8 cellular contexts compared by ENCODE assay signal in the genomic region with DNA sequence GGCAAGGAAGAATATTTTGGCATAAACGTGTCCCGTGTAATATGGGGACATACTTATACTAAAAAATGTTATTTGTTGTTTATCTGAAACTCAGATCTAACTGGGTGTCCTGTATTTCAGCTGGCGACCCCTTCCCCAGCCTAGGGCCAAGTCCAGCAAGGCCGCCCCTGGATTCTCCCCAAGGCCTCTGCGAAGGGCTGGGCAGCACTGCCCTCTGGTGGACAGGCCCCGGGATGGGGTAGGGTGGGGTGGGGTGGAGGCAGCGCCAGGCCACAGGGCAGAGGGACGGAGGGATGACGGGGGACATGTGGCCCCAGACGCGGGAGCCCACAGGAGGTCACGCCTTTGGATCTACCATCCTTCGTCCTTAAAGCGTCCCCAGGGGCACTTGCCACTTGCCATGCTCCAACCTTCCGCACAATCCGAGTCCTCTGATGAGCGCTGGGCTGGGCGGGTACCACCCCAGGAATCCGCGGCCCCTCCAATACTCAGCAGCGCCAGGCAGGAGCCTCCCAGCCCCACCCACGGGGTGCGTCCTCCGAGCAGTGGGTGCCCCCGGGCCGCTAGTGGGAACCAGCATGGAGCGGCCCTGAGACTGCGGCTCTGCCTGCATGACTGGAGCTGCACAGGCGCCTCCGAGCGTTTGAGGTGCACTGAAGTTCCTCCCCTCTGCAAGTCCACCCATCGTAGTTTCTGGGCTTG. TPM values are rescaled to one million over a fixed set of nuclear protein-coding genes. Genes with fewer than 3 reads are reported as not detected.
DNase-seq lines count a peak whose midpoint lies in the region; ATAC-seq and TF ChIP-seq lines count a peak whose summit lies in the region.

No MANE protein-coding gene starts in this region.

- H3K27ac ChIP-seq in brain microvascular endothelial cell (no peak overlapping the region), left lung (peak overlapping the region; percentile 65 to 70)

- no peak overlapping the region for H3K4me3 Mint-ChIP-seq in type B pancreatic cell

- H3K36me3 ChIP-seq in brain microvascular endothelial cell (replicated peaks): no peaks in the 10 kb centered on the region
- no peaks in the 10 kb centered on the region for H3K36me3 ChIP-seq in left lung

- H3K4me1 ChIP-seq in left lung: peaks cover 16 to 82% of the 10 kb centered on the region in 2 donors

- H3K27me3 ChIP-seq in brain microvascular endothelial cell (replicated peaks) (peaks cover 2% of the 10 kb centered on the region), left lung (no peaks in the 10 kb centered on the region)

- in situ Hi-C loops in brain microvascular endothelial cell (cut with HindIII; ENCODE audit: low pct_ligation_motif_present, low sequenced_read_pairs): no loop called here

- peaks cover 12% of the 10 kb centered on the region for H3K4me1 Mint-ChIP-seq in type B pancreatic cell (ENCODE audit: unreplicated experiment)

- H3K4me3 ChIP-seq in brain microvascular endothelial cell (ENCODE audit: low read depth, low read length): no peak overlapping the region
- no peak overlapping the region for H3K4me3 ChIP-seq in left lung

- H3K27ac Mint-ChIP-seq in type B pancreatic cell: peak overlapping the region; percentile 71

- no peaks in the 10 kb centered on the region for H3K9me3 Mint-ChIP-seq in type B pancreatic cell

- TF ChIP-seq CTCF in brain microvascular endothelial cell (IDR thresholded peaks at IDR 0.05; ENCODE audit: low read depth, low read length, missing control alignments) (peak; percentile 86), left lung (IDR thresholded peaks at IDR 0.05) (peak; percentile 60 to 85), type B pancreatic cell (conservative IDR thresholded peaks at IDR 0.05) (peak; percentile 74)

- H3K36me3 Mint-ChIP-seq in type B pancreatic cell: no peaks in the 10 kb centered on the region

- ATAC-seq in left lung (peak; percentile 68), GM18861 (IDR thresholded peaks at IDR 0.05; ENCODE audit: unreplicated experiment) (no peak)

- no peaks in the 10 kb centered on the region for H3K27me3 Mint-ChIP-seq in type B pancreatic cell

- peak; percentile 37 for DNase-seq in activated T-cell treated with anti-CD3 and anti-CD28 coated beads for 48 hours (ENCODE audit: low read depth)
- no peak for DNase-seq in activated T-cell treated with anti-CD3 and anti-CD28 coated beads for 4 hours
- peak; percentile 72 for DNase-seq in NCI-H774 (lab: John Stamatoyannopoulos, UW)
- DNase-seq in brain microvascular endothelial cell: no peak
- DNase-seq in left lung: peak; percentile 67 to 94
- no peak for DNase-seq in type B pancreatic cell (ENCODE audit: extremely low spot score, unreplicated experiment)
- DNase-seq in SIG-M5 (lab: John Stamatoyannopoulos, UW): no peak

- no peaks in the 10 kb centered on the region for H3K9me3 ChIP-seq in left lung

- intact Hi-C loops in left lung (cut with DNase I): no loop called here

RNA-seq across cellular contexts. Expression of a gene that starts 7.1 kb away (rescaled TPM):
- total RNA-seq in left lung: 100 to 1,000 TPM; 127 to 170 TPM
- total RNA-seq in type B pancreatic cell (ENCODE audit: low replicate concordance): 47.8 and 75.3 TPM in 2 replicates

RNA-seq across cellular contexts. Expression of a gene that starts 18.1 kb away (rescaled TPM):
- total RNA-seq in left lung (10 to 100 TPM; 12.6 to 12.7 TPM), type B pancreatic cell (ENCODE audit: low replicate concordance) (40.8 and 48.7 TPM in 2 replicates)

RNA-seq across cellular contexts. Expression of a gene that starts 31.6 kb away (rescaled TPM):
- total RNA-seq in left lung: 100 to 1,000 TPM; 105 to 165 TPM
- total RNA-seq in type B pancreatic cell (ENCODE audit: low replicate concordance): 20.7 and 25.5 TPM in 2 replicates

RNA-seq across cellular contexts. Expression of a gene that starts 48.4 kb away (rescaled TPM):
- total RNA-seq in left lung: 10 to 100 TPM in 1 of 2 donors, under 1 TPM in 1; 0.32 to 10.0 TPM
- total RNA-seq in type B pancreatic cell (ENCODE audit: low replicate concordance): not detected in 2 replicates

RNA-seq across cellular contexts. Expression of a gene that starts 54.0 kb away (rescaled TPM):
- 10 to 100 TPM in 1 of 2 donors, under 1 TPM in 1; 0.38 to 18.9 TPM for total RNA-seq in left lung
- not detected in 2 replicates for total RNA-seq in type B pancreatic cell (ENCODE audit: low replicate concordance)

Comparison
In these comparisons a context has a peak if more than half of its experiments do, and no peak if none do; other contexts are left out.
1. DNase-seq: peak in activated T-cell treated with anti-CD3 and anti-CD28 coated beads for 48 hours (single experiment), NCI-H774 (single experiment) and left lung (2 of 2); none in activated T-cell treated with anti-CD3 and anti-CD28 coated beads for 4 hours (single experiment), brain microvascular endothelial cell (single experiment), type B pancreatic cell (single experiment) and SIG-M5 (single experiment).
2. Peak in every context shown above with its lines, with median percentiles within 50 percentile points of each other: CTCF ChIP-seq.